In genomic region chr16:2529061-2529931, GRCh38 we compare ENCODE assay signal across 19 cellular contexts. TPM values are rescaled to one million over a fixed set of nuclear protein-coding genes. Genes with fewer than 3 reads are reported as not detected.
A peak's percentile ranks its signal among the peaks of the same experiment; 100 is the strongest.
DNase-seq lines count a peak whose midpoint lies in the region; ATAC-seq, FAIRE-seq and TF ChIP-seq lines count a peak whose summit lies in the region.
"Had no signal": no experiment of that assay in that cellular context is flagged by ENCODE, and none has a peak within 500 bp of the region (broad histone marks: within the 10 kb centered on the region; RNA-seq: fewer than 3 reads in every experiment).

No MANE protein-coding gene starts in this region.

- H3K4me3 ChIP-seq in A673 (ENCODE audit: low read depth, low read length, poor library complexity, severe bottlenecking): no peak overlapping the region
- H3K4me3 ChIP-seq: breast epithelium, heart left ventricle, lung had no signal

- TF ChIP-seq CTCF in A673 (conservative IDR thresholded peaks at IDR 0.05; ENCODE audit: low read depth, low read length) (no peak), chondrocyte (IDR thresholded peaks at IDR 0.05) (peak; percentile 19)

- H3K9me3 Mint-ChIP-seq in chondrocyte (ENCODE audit: low read depth): no peaks in the 10 kb centered on the region

- BruUV-seq in A673 (replicated peaks; lab: Mats Ljungman, UMichigan): no TSS peak

- no peak overlapping the region for H3K27ac Mint-ChIP-seq in chondrocyte (ENCODE audit: unreplicated experiment)

- ATAC-seq in GM21737 (IDR thresholded peaks at IDR 0.05; ENCODE audit: unreplicated experiment) (no peak), GM21723 (IDR thresholded peaks at IDR 0.05; ENCODE audit: unreplicated experiment) (no peak)
- ATAC-seq: heart left ventricle; stimulated activated naive CD8-positive, alpha-beta T cell treated with anti-CD3 and anti-CD28 coated beads, Interleukin-15, Interleukin-2, amounts not matched to agents 100 U/mL and 50 U/mL, for 24 hours had no signal

- POLR2A ChIA-PET in A673 (lab: Charles Lee; ENCODE audit: low non-redundant PET): no interaction called here

- H3K4me3 Mint-ChIP-seq in chondrocyte (ENCODE audit: unreplicated experiment): no peak overlapping the region

- no peaks in the 10 kb centered on the region for H3K27me3 ChIP-seq in A673 (replicated peaks; ENCODE audit: insufficient read depth, low read depth, low read length, poor library complexity)
- H3K27me3 ChIP-seq: breast epithelium, heart left ventricle had no signal

- no peak overlapping the region for H3K27ac ChIP-seq in A673 (ENCODE audit: low read depth, low read length, poor library complexity, severe bottlenecking)
- H3K27ac ChIP-seq: heart left ventricle had no signal

- DNase-seq in A673 (ENCODE audit: low spot score) (peak; percentile 37), GM12892 (ENCODE audit: insufficient read length) (no peak), chondrocyte (ENCODE audit: low spot score) (no peak), mesenteric fat pad (ENCODE audit: low spot score) (peak; percentile 87), C1 segment of cervical spinal cord (lab: John Stamatoyannopoulos, UW) (no peak), NCI-H524 (lab: John Stamatoyannopoulos, UW) (no peak)
- DNase-seq: activated CD4-positive, alpha-beta T cell treated with anti-CD3 and anti-CD28 coated beads, Interleukin-2, amount 50 U/mL, for 4 hours; activated gamma-delta T cell treated with Interleukin-2 at 50 U/mL for 16 hours; CD4-positive, CD25-positive, alpha-beta regulatory T cell; GF-D8; NCI-H2029 treated with DMSO at 0.1 percent for 48 hours; stimulated activated CD4-positive, alpha-beta T cell treated with anti-CD3 and anti-CD28 coated beads, Interleukin-4, amount 100 ng/mL, for 4 hours; stimulated activated naive CD8-positive, alpha-beta T cell treated with anti-CD3 and anti-CD28 coated beads, Interleukin-15, Interleukin-2, amounts not matched to agents 100 U/mL and 50 U/mL, for 24 hours had no signal

- H3K4me1 Mint-ChIP-seq in chondrocyte (ENCODE audit: low read depth): peaks cover 15% of the 10 kb centered on the region

- H3K36me3 ChIP-seq in A673 (ENCODE audit: insufficient read depth, low read length, poor library complexity, severe bottlenecking): peaks cover 16% of the 10 kb centered on the region
- H3K36me3 ChIP-seq: breast epithelium had no signal

- CTCF ChIA-PET in A673 (lab: Charles Lee): no interaction called here

- H3K27me3 Mint-ChIP-seq in chondrocyte (ENCODE audit: low read depth): no peaks in the 10 kb centered on the region

- peaks cover 2% of the 10 kb centered on the region for H3K36me3 Mint-ChIP-seq in chondrocyte (ENCODE audit: low read depth)

- H3K4me1 ChIP-seq in A673 (ENCODE audit: insufficient read depth, low read length, poor library complexity, severe bottlenecking): peaks cover 5% of the 10 kb centered on the region

- intact Hi-C loops in A673 (cut with micrococcal nuclease; ENCODE audit: unreplicated experiment): no loop called here

- no peaks in the 10 kb centered on the region for H3K9me3 ChIP-seq in A673 (ENCODE audit: low read depth, low read length, poor library complexity, severe bottlenecking)
- H3K9me3 ChIP-seq: breast epithelium, heart left ventricle had no signal

- TF ChIP-seq POLR2A in GM12892 (IDR thresholded peaks at IDR 0.05; ENCODE audit: low read depth, low read length): 0 out of 2 replicates have a peak, but pooled peaks have one; percentile 9

- FAIRE-seq in GM12892 (lab: Jason Lieb, UNC): no peak
- FAIRE-seq: endothelial cell of umbilical vein had no signal

RNA-seq across cellular contexts. Expression of gene CEMP1, which starts 1.9 kb away (rescaled TPM):
- total RNA-seq in A673 (2021) (not detected in 2 replicates), chondrocyte (not detected in 3 replicates), mesenteric fat pad (not detected)
- polyA plus RNA-seq in GM12892 (2012; ENCODE audit: missing spikeins): not detected
- total RNA-seq: endothelial cell of umbilical vein had no signal
- polyA plus RNA-seq: endothelial cell of umbilical vein had no signal

RNA-seq across cellular contexts. Expression of gene PDPK1, which starts 8.5 kb away (rescaled TPM):
- total RNA-seq in A673 (2021) (31.6 and 37.9 TPM in 2 replicates), chondrocyte (39.2 to 40.6 TPM (median 39.6 TPM) in 3 replicates), mesenteric fat pad (43.0 TPM)
- polyA plus RNA-seq in GM12892 (2012; ENCODE audit: missing spikeins): 23.1 TPM

RNA-seq across cellular contexts. Expression of gene AMDHD2, which starts 9.1 kb away (rescaled TPM):
- total RNA-seq in A673 (2021): 52.2 and 53.3 TPM in 2 replicates
- 12.3 TPM for polyA plus RNA-seq in GM12892 (2012; ENCODE audit: missing spikeins)
- 35.4 to 37.0 TPM (median 36.3 TPM) in 3 replicates for total RNA-seq in chondrocyte
- total RNA-seq in mesenteric fat pad: 45.3 TPM

RNA-seq across cellular contexts. Expression of gene ATP6V0C, which starts 15.5 kb away (rescaled TPM):
- 231 and 252 TPM in 2 replicates for total RNA-seq in A673 (2021)
- polyA plus RNA-seq in GM12892 (2012; ENCODE audit: missing spikeins): 15.5 TPM
- 168 to 200 TPM (median 197 TPM) in 3 replicates for total RNA-seq in chondrocyte
- 203 TPM for total RNA-seq in mesenteric fat pad

RNA-seq across cellular contexts. Expression of gene TBC1D24, which starts 54.4 kb away (rescaled TPM):
- total RNA-seq in A673 (2021): 24.2 and 27.1 TPM in 2 replicates
- polyA plus RNA-seq in GM12892 (2012; ENCODE audit: missing spikeins): 2.7 TPM
- total RNA-seq in chondrocyte: 17.9 to 19.6 TPM (median 18.7 TPM) in 3 replicates
- 24.9 TPM for total RNA-seq in mesenteric fat pad

Comparison
In these comparisons a context has a peak if more than half of its experiments do, and no peak if none do; other contexts are left out.
1. DNase-seq: peak in A673 (single experiment) and mesenteric fat pad (single experiment); none in GM12892 (single experiment), chondrocyte (single experiment), C1 segment of cervical spinal cord (0 of 14) and NCI-H524 (0 of 2).